In the genomic region with DNA sequence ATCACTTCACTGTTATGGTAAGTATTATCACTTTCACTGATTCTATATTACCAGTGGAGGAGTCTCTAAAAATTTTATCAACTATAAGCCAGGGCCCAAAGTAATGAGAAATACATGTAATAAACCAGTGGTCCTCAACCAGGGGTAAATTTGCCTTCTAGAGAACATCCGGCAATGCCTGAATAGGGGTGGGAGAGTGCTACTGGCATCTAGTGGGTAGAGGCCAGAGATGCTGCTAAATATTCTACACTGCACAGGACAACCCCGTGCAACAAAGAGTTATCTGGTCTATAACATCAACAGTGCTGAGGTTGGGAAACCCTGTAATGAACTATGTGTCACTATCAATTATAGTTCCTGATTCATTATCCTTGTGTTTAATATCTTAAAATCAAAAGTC, we compare ENCODE assay signal across 9 cellular contexts. TPM values are rescaled to one million over a fixed set of nuclear protein-coding genes. Genes with fewer than 3 reads are reported as not detected.
DNase-seq lines count a peak whose midpoint lies in the region; TF ChIP-seq lines count a peak whose summit lies in the region.
"Had no signal": no experiment of that assay in that cellular context is flagged by ENCODE, and none has a peak within 500 bp of the region (broad histone marks: within the 10 kb centered on the region; RNA-seq: fewer than 3 reads in every experiment).

No MANE protein-coding gene starts in this region.

- no peaks in the 10 kb centered on the region for H3K9me3 ChIP-seq in BE2C
- no peaks in the 10 kb centered on the region for H3K9me3 ChIP-seq in SK-N-SH
- H3K9me3 ChIP-seq in esophagus muscularis mucosa, result no peaks in the 10 kb centered on the region

- H3K36me3 ChIP-seq in BE2C (peaks cover 9% of the 10 kb centered on the region), SK-N-SH (replicated peaks in 1 of 2; ENCODE audit: control insufficient read depth in 1 of 2, insufficient read depth in 2 of 2, low read length in 1 of 2) (no peaks in the 10 kb centered on the region), esophagus muscularis mucosa (no peaks in the 10 kb centered on the region)

- peak; percentile 73 for TF ChIP-seq CTCF in BE2C (IDR thresholded peaks at IDR 0.05; ENCODE audit: low read depth, low read length)
- TF ChIP-seq CTCF in GM12872 (IDR thresholded peaks at IDR 0.05; ENCODE audit: insufficient read depth, low read depth, low read length), result peak; percentile 65
- peak; percentile 32 for TF ChIP-seq CTCF in SK-N-SH (IDR thresholded peaks at IDR 0.05)
- no peak for TF ChIP-seq CTCF in esophagus muscularis mucosa (IDR thresholded peaks at IDR 0.05)

- H2AFZ ChIP-seq in SK-N-SH (ENCODE audit: low read depth), result no peak overlapping the region

- 70% methylated on average over 2 of the region's 2 CpGs for WGBS in SK-N-SH (ENCODE audit: low lambda C conversion rate)
- WGBS in esophagus muscularis mucosa, result 68% methylated on average over 2 of the region's 2 CpGs

- intact Hi-C loops in esophagus muscularis mucosa (cut with DNase I), result no loop called here

- H3K4me1 ChIP-seq in BE2C (peaks cover 29% of the 10 kb centered on the region), SK-N-SH (ENCODE audit: control insufficient read depth in 1 of 2, insufficient read depth in 2 of 2, low read depth in 1 of 2, low read length in 1 of 2) (peaks cover 0 to 23% of the 10 kb centered on the region in 2 experiments; a peak in 2 of 4 replicates), esophagus muscularis mucosa (peaks cover 22 to 55% (median 50%) of the 10 kb centered on the region in 4 donors)

- no peak overlapping the region for H3K27ac ChIP-seq in SK-N-SH (ENCODE audit: low read depth in 2 of 2, low read length in 1 of 2)
- peak overlapping the region in 1 of 4 donors; percentile 94 for H3K27ac ChIP-seq in esophagus muscularis mucosa (replicated peaks in 1 of 4)

- peaks cover 21% of the 10 kb centered on the region for H3K79me2 ChIP-seq in SK-N-SH (ENCODE audit: insufficient read depth)

- no peak for TF ChIP-seq POLR2A in esophagus muscularis mucosa (IDR thresholded peaks at IDR 0.05; ENCODE audit: low read depth)

- peak; percentile 70 for TF ChIP-seq RAD21 in SK-N-SH (IDR thresholded peaks at IDR 0.05; ENCODE audit: low read length)

- DNase-seq in BE2C (peak; percentile 55), SK-N-SH (peak; percentile 33), esophagus muscularis mucosa (ENCODE audit: extremely low spot score) (peak; percentile 21), putamen (ENCODE audit: low spot score) (no peak), NCI-H748 (lab: John Stamatoyannopoulos, UW; ENCODE audit: unreplicated experiment) (no peak), RPMI8226 (no peak), cerebellar nuclear complex (lab: John Stamatoyannopoulos, UW) (no peak)

- TF ChIP-seq EP300 in SK-N-SH (IDR thresholded peaks at IDR 0.05; ENCODE audit: borderline replicate concordance in 1 of 2, low read depth in 1 of 2, low read length in 1 of 2) (no peak), esophagus muscularis mucosa (IDR thresholded peaks at IDR 0.05) (no peak)

- no peaks in the 10 kb centered on the region for H4K20me1 ChIP-seq in SK-N-SH (ENCODE audit: insufficient read depth)

- CTCF ChIA-PET in SK-N-SH (lab: Yijun Ruan, JAX), result interaction anchor here (1.2 to 17.1 kb wide), 4 partner anchors 9 to 100 kb away, joined by 3 to 130 read pairs (median 30); no protein-coding TSS in a partner anchor

- H3K9me2 ChIP-seq in SK-N-SH, result no peaks in the 10 kb centered on the region

- H3K4me3 ChIP-seq in BE2C (ENCODE audit: low read depth, low read length) (peak overlapping the region; percentile 80), SK-N-SH (ENCODE audit: low read depth in 2 of 2, low read length in 1 of 2) (no peak overlapping the region), esophagus muscularis mucosa (no peak overlapping the region)

- no peak overlapping the region for H3K9ac ChIP-seq in SK-N-SH

- POLR2A ChIA-PET in SK-N-SH (lab: Yijun Ruan, JAX), result no interaction called here

- H3K4me2 ChIP-seq in SK-N-SH, result 0 out of 2 replicates have a peak overlapping the region, but pooled peaks have one; percentile 67

- H3K27me3 ChIP-seq in BE2C (no peaks in the 10 kb centered on the region), SK-N-SH (ENCODE audit: insufficient read depth) (no peaks in the 10 kb centered on the region), esophagus muscularis mucosa (no peaks in the 10 kb centered on the region)

- H3F3A ChIP-seq in SK-N-SH (replicated peaks; ENCODE audit: insufficient read depth), result no peaks in the 10 kb centered on the region

TF ChIP-seq in SK-N-SH, 30 proteins besides CTCF, POLR2A, EP300 and RAD21:
- TF ChIP-seq, protein P1, sequence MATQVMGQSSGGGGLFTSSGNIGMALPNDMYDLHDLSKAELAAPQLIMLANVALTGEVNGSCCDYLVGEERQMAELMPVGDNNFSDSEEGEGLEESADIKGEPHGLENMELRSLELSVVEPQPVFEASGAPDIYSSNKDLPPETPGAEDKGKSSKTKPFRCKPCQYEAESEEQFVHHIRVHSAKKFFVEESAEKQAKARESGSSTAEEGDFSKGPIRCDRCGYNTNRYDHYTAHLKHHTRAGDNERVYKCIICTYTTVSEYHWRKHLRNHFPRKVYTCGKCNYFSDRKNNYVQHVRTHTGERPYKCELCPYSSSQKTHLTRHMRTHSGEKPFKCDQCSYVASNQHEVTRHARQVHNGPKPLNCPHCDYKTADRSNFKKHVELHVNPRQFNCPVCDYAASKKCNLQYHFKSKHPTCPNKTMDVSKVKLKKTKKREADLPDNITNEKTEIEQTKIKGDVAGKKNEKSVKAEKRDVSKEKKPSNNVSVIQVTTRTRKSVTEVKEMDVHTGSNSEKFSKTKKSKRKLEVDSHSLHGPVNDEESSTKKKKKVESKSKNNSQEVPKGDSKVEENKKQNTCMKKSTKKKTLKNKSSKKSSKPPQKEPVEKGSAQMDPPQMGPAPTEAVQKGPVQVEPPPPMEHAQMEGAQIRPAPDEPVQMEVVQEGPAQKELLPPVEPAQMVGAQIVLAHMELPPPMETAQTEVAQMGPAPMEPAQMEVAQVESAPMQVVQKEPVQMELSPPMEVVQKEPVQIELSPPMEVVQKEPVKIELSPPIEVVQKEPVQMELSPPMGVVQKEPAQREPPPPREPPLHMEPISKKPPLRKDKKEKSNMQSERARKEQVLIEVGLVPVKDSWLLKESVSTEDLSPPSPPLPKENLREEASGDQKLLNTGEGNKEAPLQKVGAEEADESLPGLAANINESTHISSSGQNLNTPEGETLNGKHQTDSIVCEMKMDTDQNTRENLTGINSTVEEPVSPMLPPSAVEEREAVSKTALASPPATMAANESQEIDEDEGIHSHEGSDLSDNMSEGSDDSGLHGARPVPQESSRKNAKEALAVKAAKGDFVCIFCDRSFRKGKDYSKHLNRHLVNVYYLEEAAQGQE (IDR thresholded peaks at IDR 0.05; ENCODE audit: low read depth, low read length), result no peak
- TF ChIP-seq, protein P2, sequence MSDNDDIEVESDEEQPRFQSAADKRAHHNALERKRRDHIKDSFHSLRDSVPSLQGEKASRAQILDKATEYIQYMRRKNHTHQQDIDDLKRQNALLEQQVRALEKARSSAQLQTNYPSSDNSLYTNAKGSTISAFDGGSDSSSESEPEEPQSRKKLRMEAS (IDR thresholded peaks at IDR 0.05; ENCODE audit: low read depth), result no peak
- TF ChIP-seq SMC3 (IDR thresholded peaks at IDR 0.05; ENCODE audit: low read depth, low read length) (peak; percentile 36; the same call in 1 of the 2 replicates), TEAD4 (IDR thresholded peaks at IDR 0.05; ENCODE audit: borderline replicate concordance, insufficient read depth) (no peak)

RNA-seq across cellular contexts. Expression of a gene that starts 2.2 kb away (rescaled TPM):
- 37.3 TPM for polyA plus RNA-seq in BE2C (2012; ENCODE audit: insufficient read depth, insufficient read length, low read depth)
- 10.3 and 14.2 TPM in 2 replicates for polyA plus RNA-seq in SK-N-SH (2012; rRNA removed)
- polyA plus RNA-seq in SK-N-SH (2012; cell fraction: cytosol; rRNA removed), result 20.2 and 24.9 TPM in 2 replicates
- 6.6 and 8.0 TPM in 2 replicates for polyA plus RNA-seq in SK-N-SH (2012; cell fraction: nucleus; rRNA removed)
- total RNA-seq in esophagus muscularis mucosa, result 10 to 100 TPM in 3 of 4 donors, 1 to 10 TPM in 1; 10.0 to 14.1 (median 12.9) TPM

RNA-seq across cellular contexts. Expression of a gene that starts 16.2 kb away (rescaled TPM):
- polyA plus RNA-seq in BE2C (2012; ENCODE audit: insufficient read depth, insufficient read length, low read depth), result 12.9 TPM
- 2.7 and 4.4 TPM in 2 replicates for polyA plus RNA-seq in SK-N-SH (2012; rRNA removed)
- polyA plus RNA-seq in SK-N-SH (2012; cell fraction: cytosol; rRNA removed), result 4.3 TPM in 2 replicates
- 3.1 and 6.4 TPM in 2 replicates for polyA plus RNA-seq in SK-N-SH (2012; cell fraction: nucleus; rRNA removed)
- total RNA-seq in esophagus muscularis mucosa, result 10 to 100 TPM; 14.6 to 24.9 (median 19.5) TPM

RNA-seq across cellular contexts. Expression of a gene that starts 53.9 kb away (rescaled TPM):
- 164 TPM for polyA plus RNA-seq in BE2C (2012; ENCODE audit: insufficient read depth, insufficient read length, low read depth)
- 0.16 and 0.41 TPM in 2 replicates for polyA plus RNA-seq in SK-N-SH (2012; rRNA removed)
- polyA plus RNA-seq in SK-N-SH (2012; cell fraction: cytosol; rRNA removed), result 0.67 and 0.85 TPM in 2 replicates
- polyA plus RNA-seq in SK-N-SH (2012; cell fraction: nucleus; rRNA removed), result 0.05 and 0.06 TPM in 2 replicates
- total RNA-seq in esophagus muscularis mucosa, result 1 to 10 TPM in 1 of 4 donors, under 1 TPM in 3; 0.23 to 1.2 (median 0.43) TPM
- total RNA-seq: HT1080 had no signal

Comparison
In these comparisons a context has a peak if more than half of its experiments do, and no peak if none do; other contexts are left out.
1. DNase-seq: peak in BE2C (single experiment), SK-N-SH (single experiment) and esophagus muscularis mucosa (single experiment); none in putamen (single experiment), NCI-H748 (single experiment), RPMI8226 (single experiment) and cerebellar nuclear complex (0 of 2).
2. CTCF ChIP-seq: peak in BE2C (single experiment), GM12872 (single experiment) and SK-N-SH (single experiment); none in esophagus muscularis mucosa (0 of 3).